ENCODE assay signal across 1 cellular context in the genomic region with DNA sequence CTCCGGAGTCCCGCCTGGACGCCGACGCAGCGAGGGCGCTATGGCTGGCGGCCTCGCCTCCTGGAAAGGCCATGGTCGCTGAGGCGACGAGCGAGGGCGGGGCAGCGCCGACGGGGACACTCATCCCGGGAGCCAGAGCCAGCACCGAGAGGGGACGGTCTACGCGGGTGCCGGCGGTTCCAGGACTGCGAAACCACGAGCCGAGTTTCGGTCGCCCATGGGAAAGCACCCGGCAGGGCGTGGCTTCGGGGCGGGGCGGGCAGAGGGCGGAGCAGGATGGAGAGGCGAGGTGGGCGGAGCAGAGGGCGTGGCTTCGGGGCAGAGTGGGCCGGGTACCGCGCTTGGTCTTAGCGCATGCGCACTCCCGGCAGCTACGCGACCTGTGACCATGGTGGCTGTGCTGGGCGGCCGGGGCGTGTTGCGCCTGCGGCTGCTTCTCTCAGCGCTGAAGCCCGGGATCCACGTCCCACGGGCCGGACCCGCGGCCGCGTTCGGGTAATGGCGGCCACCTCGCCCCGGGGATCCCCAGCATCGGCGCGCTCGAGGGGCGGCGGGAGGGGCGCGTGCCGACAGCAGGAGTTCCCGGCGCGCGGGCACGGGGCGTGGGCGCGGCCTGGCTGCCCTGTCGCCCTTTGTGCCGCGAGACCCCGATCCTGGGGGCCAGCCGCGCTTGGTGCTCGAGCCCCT.
TF ChIP-seq lines count a peak whose summit lies in the region.

Gene BPHL, plus strand, starts transcription at position 359 of the 687 bp plus-strand sequence. Its CDS starts 30 bp downstream, at position 389.

TF ChIP-seq in HepG2, 621 proteins besides CTCF, POLR2A, EP300 and RAD21 (continued from another document and continues in another):
- TF ChIP-seq ZNF615 (CRISPR knock-in tag; IDR thresholded peaks at IDR 0.05; ENCODE audit: borderline replicate concordance) (no peak), ATM (IDR thresholded peaks at IDR 0.05; ENCODE audit: borderline replicate concordance) (no peak), SIN3B (IDR thresholded peaks at IDR 0.05; ENCODE audit: low read length) (no peak), ZGPAT (CRISPR knock-in tag; IDR thresholded peaks at IDR 0.05) (peak; percentile 53; the same call in 1 of the 2 replicates), ARID3A (IDR thresholded peaks at IDR 0.05; ENCODE audit: low read depth, low read length) (no peak), NFIB (CRISPR knock-in tag; IDR thresholded peaks at IDR 0.05; ENCODE audit: borderline replicate concordance) (no peak), ZSCAN25 (CRISPR knock-in tag; IDR thresholded peaks at IDR 0.05) (peak; percentile 79; the same call in 1 of the 2 replicates), ZNF3 (CRISPR knock-in tag; IDR thresholded peaks at IDR 0.05) (no peak), MED8 (CRISPR knock-in tag; IDR thresholded peaks at IDR 0.05; ENCODE audit: insufficient replicate concordance) (no peak), YEATS2 (CRISPR knock-in tag; IDR thresholded peaks at IDR 0.05; ENCODE audit: borderline replicate concordance) (peak; percentile 12; the same call in 1 of the 2 replicates), THAP11 (CRISPR knock-in tag; IDR thresholded peaks at IDR 0.05) (peak; percentile 68), REXO4 (CRISPR knock-in tag; IDR thresholded peaks at IDR 0.05; ENCODE audit: borderline replicate concordance) (no peak), NR2C2 (CRISPR knock-in tag; IDR thresholded peaks at IDR 0.05; ENCODE audit: borderline replicate concordance) (peak; percentile 80), ZNF652 (CRISPR knock-in tag; IDR thresholded peaks at IDR 0.05; ENCODE audit: borderline replicate concordance, low read depth) (peak; percentile 41; the same call in 1 of the 2 replicates), ZNF225 (CRISPR knock-in tag; IDR thresholded peaks at IDR 0.05) (peak; percentile 96), CBX2 (IDR thresholded peaks at IDR 0.05; ENCODE audit: low read depth, low read length) (no peak), CBX2 (CRISPR knock-in tag; IDR thresholded peaks at IDR 0.05; ENCODE audit: low read depth) (no peak; the same call in 1 of the 2 replicates), YY1 (IDR thresholded peaks at IDR 0.05; ENCODE audit: insufficient read depth, insufficient replicate concordance, low read depth, low read length) (peak; percentile 87), FOXK1 (CRISPR knock-in tag; IDR thresholded peaks at IDR 0.05; ENCODE audit: borderline replicate concordance, low read depth) (peak; percentile 58), NFATC3 (CRISPR knock-in tag; IDR thresholded peaks at IDR 0.05) (0 out of 2 replicates have a peak, but pooled peaks have one; percentile 63), ZNF280D (CRISPR knock-in tag; IDR thresholded peaks at IDR 0.05) (peak; percentile 82; the same call in 1 of the 2 replicates), PAWR (CRISPR knock-in tag; IDR thresholded peaks at IDR 0.05; ENCODE audit: borderline replicate concordance) (peak; percentile 96; the same call in 1 of the 2 replicates), SUZ12 (IDR thresholded peaks at IDR 0.05; ENCODE audit: low read depth, low read length) (no peak), ZNF792 (CRISPR knock-in tag; IDR thresholded peaks at IDR 0.05) (peak; percentile 92), NFKBIZ (CRISPR knock-in tag; IDR thresholded peaks at IDR 0.05) (peak; percentile 49), DMAP1 (CRISPR knock-in tag; IDR thresholded peaks at IDR 0.05) (peak; percentile 92), JDP2 (CRISPR knock-in tag; IDR thresholded peaks at IDR 0.05; ENCODE audit: borderline replicate concordance) (0 out of 2 replicates have a peak, but pooled peaks have one; percentile 40), ATF1 (CRISPR knock-in tag; IDR thresholded peaks at IDR 0.05) (no peak), ZNF451 (CRISPR knock-in tag; IDR thresholded peaks at IDR 0.05) (peak; percentile 89), ETV5 (CRISPR knock-in tag; IDR thresholded peaks at IDR 0.05; ENCODE audit: borderline replicate concordance) (0 out of 2 replicates have a peak, but pooled peaks have one; percentile 44), ZNF720 (CRISPR knock-in tag; IDR thresholded peaks at IDR 0.05) (no peak), ZNF333 (CRISPR knock-in tag; IDR thresholded peaks at IDR 0.05; ENCODE audit: borderline replicate concordance) (0 out of 2 replicates have a peak, but pooled peaks have one; percentile 70), BCL6 (CRISPR knock-in tag; IDR thresholded peaks at IDR 0.05) (peak; percentile 23), SMAD9 (CRISPR knock-in tag; IDR thresholded peaks at IDR 0.05) (peak; percentile 7; the same call in 1 of the 2 replicates), PHB2 (IDR thresholded peaks at IDR 0.05; ENCODE audit: partially characterized antibody) (no peak), NR2F2 (IDR thresholded peaks at IDR 0.05; ENCODE audit: borderline replicate concordance, low read depth) (no peak; the same call in 1 of the 2 replicates), ZNF709 (CRISPR knock-in tag; IDR thresholded peaks at IDR 0.05) (peak; percentile 93), ZNF33B (CRISPR knock-in tag; IDR thresholded peaks at IDR 0.05) (0 out of 2 replicates have a peak, but pooled peaks have one; percentile 68), ATRX (CRISPR knock-in tag; IDR thresholded peaks at IDR 0.05; ENCODE audit: borderline replicate concordance) (no peak), ZNF891 (CRISPR knock-in tag; IDR thresholded peaks at IDR 0.05) (peak; percentile 99), PITX1 (CRISPR knock-in tag; IDR thresholded peaks at IDR 0.05) (peak; percentile 88; the same call in 1 of the 2 replicates), ZNF577 (CRISPR knock-in tag; IDR thresholded peaks at IDR 0.05; ENCODE audit: borderline replicate concordance, low read depth) (no peak), SIX1 (CRISPR knock-in tag; IDR thresholded peaks at IDR 0.05; ENCODE audit: borderline replicate concordance) (no peak), FLYWCH1 (CRISPR knock-in tag; IDR thresholded peaks at IDR 0.05) (no peak)
- TF ChIP-seq, protein P1, sequence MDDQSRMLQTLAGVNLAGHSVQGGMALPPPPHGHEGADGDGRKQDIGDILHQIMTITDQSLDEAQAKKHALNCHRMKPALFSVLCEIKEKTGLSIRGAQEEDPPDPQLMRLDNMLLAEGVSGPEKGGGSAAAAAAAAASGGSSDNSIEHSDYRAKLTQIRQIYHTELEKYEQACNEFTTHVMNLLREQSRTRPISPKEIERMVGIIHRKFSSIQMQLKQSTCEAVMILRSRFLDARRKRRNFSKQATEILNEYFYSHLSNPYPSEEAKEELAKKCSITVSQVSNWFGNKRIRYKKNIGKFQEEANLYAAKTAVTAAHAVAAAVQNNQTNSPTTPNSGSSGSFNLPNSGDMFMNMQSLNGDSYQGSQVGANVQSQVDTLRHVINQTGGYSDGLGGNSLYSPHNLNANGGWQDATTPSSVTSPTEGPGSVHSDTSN (CRISPR knock-in tag; IDR thresholded peaks at IDR 0.05; ENCODE audit: borderline replicate concordance) = peak; percentile 34; the same call in 1 of the 2 replicates
- TF ChIP-seq, protein P2, sequence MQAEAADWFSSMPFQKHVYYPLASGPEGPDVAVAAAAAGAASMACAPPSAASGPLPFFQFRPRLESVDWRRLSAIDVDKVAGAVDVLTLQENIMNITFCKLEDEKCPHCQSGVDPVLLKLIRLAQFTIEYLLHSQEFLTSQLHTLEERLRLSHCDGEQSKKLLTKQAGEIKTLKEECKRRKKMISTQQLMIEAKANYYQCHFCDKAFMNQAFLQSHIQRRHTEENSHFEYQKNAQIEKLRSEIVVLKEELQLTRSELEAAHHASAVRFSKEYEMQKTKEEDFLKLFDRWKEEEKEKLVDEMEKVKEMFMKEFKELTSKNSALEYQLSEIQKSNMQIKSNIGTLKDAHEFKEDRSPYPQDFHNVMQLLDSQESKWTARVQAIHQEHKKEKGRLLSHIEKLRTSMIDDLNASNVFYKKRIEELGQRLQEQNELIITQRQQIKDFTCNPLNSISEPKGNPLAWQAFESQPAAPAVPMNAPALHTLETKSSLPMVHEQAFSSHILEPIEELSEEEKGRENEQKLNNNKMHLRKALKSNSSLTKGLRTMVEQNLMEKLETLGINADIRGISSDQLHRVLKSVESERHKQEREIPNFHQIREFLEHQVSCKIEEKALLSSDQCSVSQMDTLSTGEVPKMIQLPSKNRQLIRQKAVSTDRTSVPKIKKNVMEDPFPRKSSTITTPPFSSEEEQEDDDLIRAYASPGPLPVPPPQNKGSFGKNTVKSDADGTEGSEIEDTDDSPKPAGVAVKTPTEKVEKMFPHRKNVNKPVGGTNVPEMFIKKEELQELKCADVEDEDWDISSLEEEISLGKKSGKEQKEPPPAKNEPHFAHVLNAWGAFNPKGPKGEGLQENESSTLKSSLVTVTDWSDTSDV (CRISPR knock-in tag; IDR thresholded peaks at IDR 0.05) = peak; percentile 98; the same call in 1 of the 2 replicates
- TF ChIP-seq, protein P3, sequence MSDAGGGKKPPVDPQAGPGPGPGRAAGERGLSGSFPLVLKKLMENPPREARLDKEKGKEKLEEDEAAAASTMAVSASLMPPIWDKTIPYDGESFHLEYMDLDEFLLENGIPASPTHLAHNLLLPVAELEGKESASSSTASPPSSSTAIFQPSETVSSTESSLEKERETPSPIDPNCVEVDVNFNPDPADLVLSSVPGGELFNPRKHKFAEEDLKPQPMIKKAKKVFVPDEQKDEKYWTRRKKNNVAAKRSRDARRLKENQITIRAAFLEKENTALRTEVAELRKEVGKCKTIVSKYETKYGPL (CRISPR knock-in tag; IDR thresholded peaks at IDR 0.05) = 0 out of 2 replicates have a peak, but pooled peaks have one; percentile 16
- TF ChIP-seq, protein P4, sequence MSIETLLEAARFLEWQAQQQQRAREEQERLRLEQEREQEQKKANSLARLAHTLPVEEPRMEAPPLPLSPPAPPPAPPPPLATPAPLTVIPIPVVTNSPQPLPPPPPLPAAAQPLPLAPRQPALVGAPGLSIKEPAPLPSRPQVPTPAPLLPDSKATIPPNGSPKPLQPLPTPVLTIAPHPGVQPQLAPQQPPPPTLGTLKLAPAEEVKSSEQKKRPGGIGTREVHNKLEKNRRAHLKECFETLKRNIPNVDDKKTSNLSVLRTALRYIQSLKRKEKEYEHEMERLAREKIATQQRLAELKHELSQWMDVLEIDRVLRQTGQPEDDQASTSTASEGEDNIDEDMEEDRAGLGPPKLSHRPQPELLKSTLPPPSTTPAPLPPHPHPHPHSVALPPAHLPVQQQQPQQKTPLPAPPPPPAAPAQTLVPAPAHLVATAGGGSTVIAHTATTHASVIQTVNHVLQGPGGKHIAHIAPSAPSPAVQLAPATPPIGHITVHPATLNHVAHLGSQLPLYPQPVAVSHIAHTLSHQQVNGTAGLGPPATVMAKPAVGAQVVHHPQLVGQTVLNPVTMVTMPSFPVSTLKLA (IDR thresholded peaks at IDR 0.05) = peak; percentile 51
- TF ChIP-seq, protein P5, sequence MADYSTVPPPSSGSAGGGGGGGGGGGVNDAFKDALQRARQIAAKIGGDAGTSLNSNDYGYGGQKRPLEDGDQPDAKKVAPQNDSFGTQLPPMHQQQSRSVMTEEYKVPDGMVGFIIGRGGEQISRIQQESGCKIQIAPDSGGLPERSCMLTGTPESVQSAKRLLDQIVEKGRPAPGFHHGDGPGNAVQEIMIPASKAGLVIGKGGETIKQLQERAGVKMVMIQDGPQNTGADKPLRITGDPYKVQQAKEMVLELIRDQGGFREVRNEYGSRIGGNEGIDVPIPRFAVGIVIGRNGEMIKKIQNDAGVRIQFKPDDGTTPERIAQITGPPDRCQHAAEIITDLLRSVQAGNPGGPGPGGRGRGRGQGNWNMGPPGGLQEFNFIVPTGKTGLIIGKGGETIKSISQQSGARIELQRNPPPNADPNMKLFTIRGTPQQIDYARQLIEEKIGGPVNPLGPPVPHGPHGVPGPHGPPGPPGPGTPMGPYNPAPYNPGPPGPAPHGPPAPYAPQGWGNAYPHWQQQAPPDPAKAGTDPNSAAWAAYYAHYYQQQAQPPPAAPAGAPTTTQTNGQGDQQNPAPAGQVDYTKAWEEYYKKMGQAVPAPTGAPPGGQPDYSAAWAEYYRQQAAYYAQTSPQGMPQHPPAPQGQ (CRISPR knock-in tag; IDR thresholded peaks at IDR 0.05; ENCODE audit: borderline replicate concordance) = peak; percentile 73; the same call in 1 of the 2 replicates
